Comparison of ENCODE assay signal across 18 cellular contexts in the genomic region with DNA sequence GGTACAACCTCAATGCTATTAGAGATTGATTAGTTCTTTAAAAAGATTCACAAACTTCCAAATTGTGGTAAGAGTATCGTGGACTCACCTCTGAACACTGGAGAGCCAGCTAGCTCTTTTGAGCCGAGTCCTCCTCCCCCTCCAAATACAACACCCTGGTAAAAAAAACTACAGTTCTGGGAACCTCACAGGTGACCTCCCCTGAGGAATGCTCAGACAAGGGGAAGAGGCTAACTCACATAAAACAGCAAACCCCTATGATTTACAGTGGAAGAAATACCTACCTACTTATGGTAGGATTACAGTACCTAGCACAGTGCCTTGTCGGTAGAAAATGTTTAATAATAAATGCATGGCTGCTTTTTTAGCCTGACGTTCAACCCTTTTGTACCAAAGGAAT. TPM values are rescaled to one million over a fixed set of nuclear protein-coding genes. Genes with fewer than 3 reads are reported as not detected.
A peak's percentile ranks its signal among the peaks of the same experiment; 100 is the strongest.
DNase-seq lines count a peak whose midpoint lies in the region; ATAC-seq, FAIRE-seq and TF ChIP-seq lines count a peak whose summit lies in the region.
"Had no signal": no experiment of that assay in that cellular context is flagged by ENCODE, and none has a peak within 500 bp of the region (broad histone marks: within the 10 kb centered on the region; RNA-seq: fewer than 3 reads in every experiment).

No MANE protein-coding gene starts in this region.

- intact Hi-C loops in CD4-positive, alpha-beta T cell (cut with DNase I, micrococcal nuclease) = no loop called here
- intact Hi-C loops in K562 (cut with micrococcal nuclease) = no loop called here

- no peak for TF ChIP-seq EP300 in K562 (IDR thresholded peaks at IDR 0.05; ENCODE audit: low read length)

- H3K36me3 Mint-ChIP-seq in CD4-positive, alpha-beta T cell (ENCODE audit: low read depth) = no peaks in the 10 kb centered on the region

- TF ChIP-seq POLR2A in K562 (conservative IDR thresholded peaks at IDR 0.05) = no peak

- H3K4me1 Mint-ChIP-seq in CD4-positive, alpha-beta T cell (ENCODE audit: low read depth) = peaks cover 61% of the 10 kb centered on the region

- H3K27me3 Mint-ChIP-seq in CD4-positive, alpha-beta T cell = no peaks in the 10 kb centered on the region
- H3K27me3 Mint-ChIP-seq: B cell; CD8-positive, alpha-beta memory T cell had no signal

- no peaks in the 10 kb centered on the region for H3K9me3 ChIP-seq in CD4-positive, alpha-beta T cell (ENCODE audit: control insufficient read depth, low read length)
- H3K9me3 ChIP-seq in K562 (replicated peaks; ENCODE audit: control insufficient read depth, insufficient read depth, low read depth, low read length) = no peaks in the 10 kb centered on the region
- no peaks in the 10 kb centered on the region for H3K9me3 ChIP-seq in parathyroid adenoma (ENCODE audit: control insufficient read depth, low read length)
- H3K9me3 ChIP-seq: Caco-2 had no signal

- H3K79me2 ChIP-seq in K562 (ENCODE audit: control insufficient read depth, insufficient read depth, low read length) = peaks cover 47% of the 10 kb centered on the region
- H3K79me2 ChIP-seq in parathyroid adenoma = no peaks in the 10 kb centered on the region

- H3K4me3 ChIP-seq in K562 = no peak overlapping the region
- no peak overlapping the region for H3K4me3 ChIP-seq in parathyroid adenoma (ENCODE audit: low read depth, low read length)
- H3K4me3 ChIP-seq: GM12878, GM23248 had no signal

- 91% methylated on average over 4 of the region's 4 CpGs for WGBS in K562 (ENCODE audit: insufficient coverage, low coverage, missing lambda C conversion rate)

- H3K4me2 ChIP-seq in K562 (ENCODE audit: insufficient read depth, low read length) = no peak overlapping the region
- H3K4me2 ChIP-seq in parathyroid adenoma (ENCODE audit: low read length) = no peak overlapping the region

- no peaks in the 10 kb centered on the region for H3K9me1 ChIP-seq in K562 (ENCODE audit: control insufficient read depth, insufficient read depth, low read length)

- no peak overlapping the region for H3K4me3 Mint-ChIP-seq in CD4-positive, alpha-beta T cell
- H3K4me3 Mint-ChIP-seq: B cell; CD8-positive, alpha-beta memory T cell had no signal

- no peak for TF ChIP-seq CTCF in CD4-positive, alpha-beta T cell (IDR thresholded peaks at IDR 0.05)
- TF ChIP-seq CTCF in K562 (IDR thresholded peaks at IDR 0.05 in 2 of 3, conservative IDR thresholded peaks at IDR 0.05 in 1 of 3; ENCODE audit: insufficient read depth in 2 of 3, low read depth in 1 of 3, low read length in 3 of 3) = no peak
- TF ChIP-seq CTCF in parathyroid adenoma (IDR thresholded peaks at IDR 0.05) = no peak

- H3K4me1 ChIP-seq in K562 (replicated peaks in 1 of 2; ENCODE audit: control insufficient read depth in 2 of 2, insufficient read depth in 2 of 2, low read length in 2 of 2) (no peaks in the 10 kb centered on the region), parathyroid adenoma (peaks cover 15% of the 10 kb centered on the region)
- H3K4me1 ChIP-seq: Caco-2 had no signal

- FAIRE-seq in GM19239 (lab: Jason Lieb, UNC) (peak; percentile 23), K562 (lab: Jason Lieb, UNC) (no peak)
- FAIRE-seq: A204.1, GM12878, GM18507, H54 had no signal

- TF ChIP-seq RAD21 in K562 (CRISPR knock-in tag; conservative IDR thresholded peaks at IDR 0.05 in 1 of 2, IDR thresholded peaks at IDR 0.05 in 1 of 2) = no peak

- H3K27me3 ChIP-seq in CD4-positive, alpha-beta T cell (ENCODE audit: control insufficient read depth, insufficient read depth, low read length) = no peaks in the 10 kb centered on the region
- H3K27me3 ChIP-seq in K562 (ENCODE audit: control insufficient read depth in 2 of 2, insufficient read depth in 2 of 2, low read length in 2 of 2) (no peaks in the 10 kb centered on the region), parathyroid adenoma (ENCODE audit: control insufficient read depth, insufficient read depth, low read length) (no peaks in the 10 kb centered on the region)

- peak overlapping the region; percentile 16 for H3K27ac Mint-ChIP-seq in CD4-positive, alpha-beta T cell
- H3K27ac Mint-ChIP-seq: B cell had no signal

- no peak for DNase-seq in CD4-positive, alpha-beta T cell
- DNase-seq in GM19239 (ENCODE audit: insufficient read length, low spot score) = no peak
- DNase-seq in K562 (ENCODE audit: extremely low read depth in 1 of 4, low spot score in 3 of 4) = no peak
- DNase-seq in DMS153 (lab: John Stamatoyannopoulos, UW) = no peak
- no peak for DNase-seq in GDM1 (lab: John Stamatoyannopoulos, UW)
- DNase-seq: C1 segment of cervical spinal cord; Caco-2; CD8-positive, alpha-beta memory T cell; GM23248 had no signal

- in situ Hi-C loops in K562 (cut with MboI) = no loop called here

- H3K9me3 Mint-ChIP-seq in CD4-positive, alpha-beta T cell = no peaks in the 10 kb centered on the region
- H3K9me3 Mint-ChIP-seq: CD8-positive, alpha-beta memory T cell had no signal

- CTCF ChIA-PET in CD4-positive, alpha-beta T cell (lab: Charles Lee) = interaction anchor here (1.0 kb wide), 1 partner anchor 12 kb away, joined by 3 read pairs; no protein-coding TSS in a partner anchor
- CTCF ChIA-PET in K562 (lab: Yijun Ruan, JAX; ENCODE audit: low intra/inter-chr PET ratio) = no interaction called here

- POLR2A ChIA-PET in CD4-positive, alpha-beta T cell (lab: Charles Lee) = no interaction called here
- POLR2A ChIA-PET in K562 (lab: Yijun Ruan, JAX) = interaction anchor here (1.3 kb wide), 1 partner anchor 8 kb away, joined by 4 read pairs; the partner anchor contains the start of gene ZNF24

- H3K36me3 ChIP-seq in K562 (ENCODE audit: control insufficient read depth, insufficient read depth, low read length) (peaks cover 89% of the 10 kb centered on the region), parathyroid adenoma (ENCODE audit: control insufficient read depth, insufficient read depth, low read length) (no peaks in the 10 kb centered on the region)

- peaks cover 8% of the 10 kb centered on the region for H4K20me1 ChIP-seq in K562 (replicated peaks; ENCODE audit: control insufficient read depth, insufficient read depth, low read length)

- H2AFZ ChIP-seq in K562 (ENCODE audit: low read depth, low read length) (no peak overlapping the region), parathyroid adenoma (no peak overlapping the region)
- H2AFZ ChIP-seq: GM23248 had no signal

- no peak for ATAC-seq in CD4-positive, alpha-beta T cell (ENCODE audit: poor library complexity)
- ATAC-seq in K562 (no peak; the same call in 2 of the 3 replicates), HG02610 (IDR thresholded peaks at IDR 0.05; ENCODE audit: unreplicated experiment) (no peak)
- ATAC-seq: GM12878, HCT116 had no signal

- H3K9ac ChIP-seq in K562 (ENCODE audit: insufficient read depth in 1 of 2, low read depth in 2 of 2, low read length in 2 of 2) (no peak overlapping the region), parathyroid adenoma (no peak overlapping the region)
- H3K9ac ChIP-seq: GM23248 had no signal

- no TSS peak for BruUV-seq in K562 (replicated peaks; lab: Mats Ljungman, UMichigan)

- H3K27ac ChIP-seq in CD4-positive, alpha-beta T cell (ENCODE audit: low read depth, low read length) = no peak overlapping the region
- H3K27ac ChIP-seq in K562 (ENCODE audit: extremely low read depth, low read depth, low read length) (no peak overlapping the region), parathyroid adenoma (peak overlapping the region; percentile 37)
- H3K27ac ChIP-seq: HL-60 had no signal

RNA-seq across cellular contexts. Expression of gene ZNF24, which starts 8.4 kb away (rescaled TPM):
- 10 to 100 TPM; 65.9 to 68.3 TPM for total RNA-seq in CD4-positive, alpha-beta T cell
- total RNA-seq in K562 (2011; cell fraction: chromatin; rRNA removed; ENCODE audit: low replicate concordance) = 27.7 and 57.5 TPM in 2 replicates
- 17.0 and 21.7 TPM in 2 replicates for total RNA-seq in K562 (2011; cell fraction: nucleolus; rRNA removed)
- 38.3 and 54.1 TPM in 2 replicates for total RNA-seq in K562 (2011; cell fraction: nucleoplasm; rRNA removed)
- total RNA-seq in K562 (2014; rRNA removed) = 32.4 and 36.9 TPM in 2 replicates
- total RNA-seq in K562 (2014; rRNA removed; fragmentation: Illumina TruSeq; extraction: Trizol) = 67.4 and 76.1 TPM in 2 replicates
- total RNA-seq in K562 (2015; rRNA removed; fragmentation: Illumina TruSeq; extraction: Trizol) = 59.4 and 64.1 TPM in 2 replicates
- total RNA-seq in K562 (2021) = 69.8 and 72.8 TPM in 2 replicates
- 51.8 and 54.1 TPM in 2 replicates for polyA plus RNA-seq in K562 (2011; rRNA removed)
- 8.4 and 26.9 TPM in 2 replicates for polyA plus RNA-seq in K562 (2011; cell fraction: cytosol; rRNA removed)
- 43.7 and 72.4 TPM in 2 replicates for polyA plus RNA-seq in K562 (2011; cell fraction: nucleus; rRNA removed)
- 36.9 and 43.6 TPM in 2 replicates for polyA plus RNA-seq in K562 (2012)
- polyA plus RNA-seq in K562 (2014; fragmentation: Illumina TruSeq; extraction: Trizol) = 43.7 and 52.3 TPM in 2 replicates
- 10 to 100 TPM; 51.6 to 72.2 TPM for polyA plus RNA-seq in K562 (2014; fragmentation: Nextera tagmentation; extraction: Ambion mirVana)
- polyA plus RNA-seq in K562 (2014; rRNA removed) = 33.7 and 35.7 TPM in 2 replicates
- polyA minus RNA-seq in K562 (2011; rRNA and poly(A)+ RNA removed) = 77.5 and 93.1 TPM in 2 replicates
- 20.0 and 25.0 TPM in 2 replicates for polyA minus RNA-seq in K562 (2011; cell fraction: cytosol; rRNA and poly(A)+ RNA removed)
- polyA minus RNA-seq in K562 (2011; cell fraction: nucleus; rRNA and poly(A)+ RNA removed) = 35.1 and 73.0 TPM in 2 replicates

RNA-seq across cellular contexts. Expression of gene ZNF396, which starts 41.3 kb away (rescaled TPM):
- total RNA-seq in CD4-positive, alpha-beta T cell = under 1 TPM; 0.25 to 0.28 TPM
- total RNA-seq in K562 (2011; cell fraction: chromatin; rRNA removed; ENCODE audit: low replicate concordance) = 1.9 and 3.1 TPM in 2 replicates
- total RNA-seq in K562 (2011; cell fraction: nucleolus; rRNA removed) = 2.2 and 3.2 TPM in 2 replicates
- 2.9 and 4.5 TPM in 2 replicates for total RNA-seq in K562 (2011; cell fraction: nucleoplasm; rRNA removed)
- total RNA-seq in K562 (2014; rRNA removed) (0.73 and 1.6 TPM in 2 replicates), K562 (2014; rRNA removed; fragmentation: Illumina TruSeq; extraction: Trizol) (2.1 and 2.4 TPM in 2 replicates), K562 (2015; rRNA removed; fragmentation: Illumina TruSeq; extraction: Trizol) (1.3 and 1.4 TPM in 2 replicates), K562 (2021) (1.2 and 2.0 TPM in 2 replicates)
- polyA plus RNA-seq in K562 (2011; rRNA removed) (1.6 and 1.9 TPM in 2 replicates), K562 (2014; fragmentation: Illumina TruSeq; extraction: Trizol) (1.9 and 2.1 TPM in 2 replicates), K562 (2014; fragmentation: Nextera tagmentation; extraction: Ambion mirVana) (1 to 10 TPM; 2.0 to 2.3 TPM), K562 (2014; rRNA removed) (1.3 and 1.9 TPM in 2 replicates)
- 0.40 and 0.80 TPM in 2 replicates for polyA plus RNA-seq in K562 (2011; cell fraction: cytosol; rRNA removed)
- polyA plus RNA-seq in K562 (2011; cell fraction: nucleus; rRNA removed) = 0.50 and 0.84 TPM in 2 replicates
- 1.3 and 3.4 TPM in 2 replicates for polyA plus RNA-seq in K562 (2012)
- 1.7 and 3.0 TPM in 2 replicates for polyA minus RNA-seq in K562 (2011; rRNA and poly(A)+ RNA removed)
- polyA minus RNA-seq in K562 (2011; cell fraction: cytosol; rRNA and poly(A)+ RNA removed) = 0.73 and 0.86 TPM in 2 replicates
- 1.1 and 3.8 TPM in 2 replicates for polyA minus RNA-seq in K562 (2011; cell fraction: nucleus; rRNA and poly(A)+ RNA removed)

RNA-seq across cellular contexts. Expression of gene ZSCAN30, which starts 45.8 kb away (rescaled TPM):
- 10 to 100 TPM in 1 of 2 experiments, 1 to 10 TPM in 1; 9.6 to 11.6 TPM for total RNA-seq in CD4-positive, alpha-beta T cell
- total RNA-seq in K562 (2011; cell fraction: chromatin; rRNA removed; ENCODE audit: low replicate concordance) = 31.5 and 84.0 TPM in 2 replicates
- 17.8 and 26.8 TPM in 2 replicates for total RNA-seq in K562 (2011; cell fraction: nucleolus; rRNA removed)
- total RNA-seq in K562 (2011; cell fraction: nucleoplasm; rRNA removed) = 41.2 and 45.8 TPM in 2 replicates
- 8.9 and 12.0 TPM in 2 replicates for total RNA-seq in K562 (2014; rRNA removed)
- total RNA-seq in K562 (2014; rRNA removed; fragmentation: Illumina TruSeq; extraction: Trizol) = 13.5 and 14.7 TPM in 2 replicates
- 10.3 and 11.0 TPM in 2 replicates for total RNA-seq in K562 (2015; rRNA removed; fragmentation: Illumina TruSeq; extraction: Trizol)
- total RNA-seq in K562 (2021) = 9.2 and 10.8 TPM in 2 replicates
- 13.6 and 14.0 TPM in 2 replicates for polyA plus RNA-seq in K562 (2011; rRNA removed)
- 3.0 and 5.6 TPM in 2 replicates for polyA plus RNA-seq in K562 (2011; cell fraction: cytosol; rRNA removed)
- 36.2 and 37.7 TPM in 2 replicates for polyA plus RNA-seq in K562 (2011; cell fraction: nucleus; rRNA removed)
- 9.6 and 15.1 TPM in 2 replicates for polyA plus RNA-seq in K562 (2012)
- polyA plus RNA-seq in K562 (2014; fragmentation: Illumina TruSeq; extraction: Trizol) = 11.5 and 13.1 TPM in 2 replicates
- polyA plus RNA-seq in K562 (2014; fragmentation: Nextera tagmentation; extraction: Ambion mirVana) = 1 to 10 TPM; 4.6 to 4.9 TPM
- 10.0 and 11.5 TPM in 2 replicates for polyA plus RNA-seq in K562 (2014; rRNA removed)
- polyA minus RNA-seq in K562 (2011; rRNA and poly(A)+ RNA removed) = 19.0 and 29.5 TPM in 2 replicates
- 4.7 and 5.1 TPM in 2 replicates for polyA minus RNA-seq in K562 (2011; cell fraction: cytosol; rRNA and poly(A)+ RNA removed)
- polyA minus RNA-seq in K562 (2011; cell fraction: nucleus; rRNA and poly(A)+ RNA removed) = 18.6 and 33.8 TPM in 2 replicates
